Comparison of ENCODE assay signal across 1 cellular context in genomic region chr12:52442600-52443061, GRCh38.
TF ChIP-seq lines count a peak whose summit lies in the region.

No MANE protein-coding gene starts in this region.

TF ChIP-seq in A549, 52 proteins besides CTCF, POLR2A, EP300 and RAD21 (continued from another document):
- no peak for TF ChIP-seq E2F6 (IDR thresholded peaks at IDR 0.05; ENCODE audit: borderline replicate concordance, low read depth)
- peak; percentile 57 for TF ChIP-seq SMC3 (IDR thresholded peaks at IDR 0.05)
- TF ChIP-seq JUNB (IDR thresholded peaks at IDR 0.05), result peak; percentile 58; the same call in 1 of the 2 replicates
- TF ChIP-seq NFE2L2 (conservative IDR thresholded peaks at IDR 0.05; ENCODE audit: low read length), result no peak
- TF ChIP-seq GATA3 (IDR thresholded peaks at IDR 0.05; ENCODE audit: borderline replicate concordance), result peak; percentile 45; the same call in 1 of the 2 replicates
- TF ChIP-seq HDAC2 (IDR thresholded peaks at IDR 0.05), result no peak
- TF ChIP-seq FOSL2 (IDR thresholded peaks at IDR 0.05), result no peak
- TF ChIP-seq FOSL2 (CRISPR knock-in tag; IDR thresholded peaks at IDR 0.05), result peak; percentile 56
- no peak for TF ChIP-seq KDM5A (IDR thresholded peaks at IDR 0.05)
- TF ChIP-seq RFX5 (IDR thresholded peaks at IDR 0.05), result no peak
- no peak for TF ChIP-seq FOSB (CRISPR knock-in tag; IDR thresholded peaks at IDR 0.05)
- no peak for TF ChIP-seq USF2 (IDR thresholded peaks at IDR 0.05)
- peak in 1 of 2 experiments; percentile 55; a peak in 2 of 5 replicates for TF ChIP-seq JUN (IDR thresholded peaks at IDR 0.05)
- peak; percentile 55 for TF ChIP-seq MAX (IDR thresholded peaks at IDR 0.05)
